ENCODE assay signal across 25 cellular contexts in the genomic region with DNA sequence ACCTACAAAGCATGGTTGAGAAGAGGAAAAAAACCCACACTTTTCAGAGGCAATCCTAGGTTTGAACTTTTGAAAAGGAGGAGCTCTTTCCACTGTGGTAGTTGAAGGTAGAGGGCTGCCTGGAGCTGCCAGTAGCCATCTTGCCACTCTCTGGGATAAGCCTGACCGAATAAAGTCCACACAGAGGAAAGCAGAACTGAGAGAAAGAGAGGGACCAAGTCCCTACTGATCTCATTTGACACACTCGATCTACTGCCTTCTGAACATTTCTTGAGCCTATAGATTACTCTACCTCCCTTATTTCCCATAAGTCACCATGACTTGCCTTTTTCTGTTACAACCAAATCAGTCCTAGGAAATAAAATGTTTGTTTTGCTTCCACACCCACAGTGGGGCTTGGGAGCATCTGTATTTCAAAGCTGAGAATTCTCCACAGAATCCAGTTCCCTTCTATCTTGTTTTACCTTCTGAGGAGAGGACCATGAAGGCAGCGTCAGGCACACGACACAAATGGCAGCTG.
"Had no signal": no experiment of that assay in that cellular context is flagged by ENCODE, and none has a peak within 500 bp of the region (broad histone marks: within the 10 kb centered on the region; RNA-seq: fewer than 3 reads in every experiment).

No MANE protein-coding gene starts in this region.

- H3K9ac ChIP-seq: parathyroid adenoma had no signal

- H3K9me3 ChIP-seq: esophagus squamous epithelium, heart left ventricle, stomach, suprapubic skin, transverse colon, uterus had no signal

- FAIRE-seq: islet of Langerhans had no signal

- ATAC-seq: activated CD8-positive, alpha-beta memory T cell treated with anti-CD3 and anti-CD28 coated beads, Interleukin-2, amount 10 ng/mL, durations not matched to agents 7 days and 5 days; activated CD8-positive, alpha-beta T cell treated with anti-CD3 and anti-CD28 coated beads for 36 hours; heart left ventricle; left ventricle myocardium superior; right cardiac atrium; stimulated activated memory B cell treated with anti-CD40 and anti-IgM and Interleukin-4, amounts not matched to agents 10 μg/mL and 1 μg/mL and 100 μg/mL, for 72 hours had no signal

- H2AFZ ChIP-seq: parathyroid adenoma had no signal

- H3K4me1 ChIP-seq: esophagus squamous epithelium, parathyroid adenoma, stomach, suprapubic skin, transverse colon, uterus had no signal

- H3K4me3 ChIP-seq: cardiac muscle cell, esophagus squamous epithelium, heart left ventricle, skin epidermis, stomach, suprapubic skin, transverse colon, uterus had no signal

- H3K27ac ChIP-seq: cardiac muscle cell, esophagus squamous epithelium, parathyroid adenoma, skin epidermis, stomach, suprapubic skin, transverse colon, uterus, VCaP had no signal

- H3K79me2 ChIP-seq: parathyroid adenoma had no signal

- H3K27me3 ChIP-seq: cardiac muscle cell, heart left ventricle, stomach, suprapubic skin, transverse colon, uterus had no signal

- DNase-seq: activated CD4-positive, alpha-beta T cell treated with anti-CD3 and anti-CD28 coated beads, Interleukin-2, amount 10 ng/mL, durations not matched to agents 7 days and 5 days; activated CD4-positive, CD25-positive, alpha-beta regulatory T cell treated with anti-CD3 and anti-CD28 coated beads, Interleukin-2, amount 50 U/mL, for 72 hours; activated CD8-positive, alpha-beta memory T cell treated with anti-CD3 and anti-CD28 coated beads, Interleukin-2, amount 10 ng/mL, durations not matched to agents 7 days and 5 days; activated CD8-positive, alpha-beta T cell treated with anti-CD3 and anti-CD28 coated beads for 36 hours; activated effector memory CD4-positive, alpha-beta T cell treated with anti-CD3 and anti-CD28 coated beads, Interleukin-2, amount 50 U/mL, for 16 hours; activated naive CD4-positive, alpha-beta T cell treated with anti-CD3 and anti-CD28 coated beads, Interleukin-2, amount 10 ng/mL, durations not matched to agents 7 days and 5 days; activated T-cell treated with anti-CD3 and anti-CD28 coated beads for 4 hours; amygdala; cortex of kidney; endodermal cell; esophagus squamous epithelium; heart left ventricle; left ventricle myocardium superior; stimulated activated CD4-positive, alpha-beta T cell treated with anti-CD3 and anti-CD28 coated beads, Interleukin-2, amount 100 ng/mL, for 24 hours; stomach; transverse colon; uterus had no signal

- H3K36me3 ChIP-seq: cardiac muscle cell, esophagus squamous epithelium, heart left ventricle, stomach, suprapubic skin, transverse colon, uterus had no signal
